In the genomic region with DNA sequence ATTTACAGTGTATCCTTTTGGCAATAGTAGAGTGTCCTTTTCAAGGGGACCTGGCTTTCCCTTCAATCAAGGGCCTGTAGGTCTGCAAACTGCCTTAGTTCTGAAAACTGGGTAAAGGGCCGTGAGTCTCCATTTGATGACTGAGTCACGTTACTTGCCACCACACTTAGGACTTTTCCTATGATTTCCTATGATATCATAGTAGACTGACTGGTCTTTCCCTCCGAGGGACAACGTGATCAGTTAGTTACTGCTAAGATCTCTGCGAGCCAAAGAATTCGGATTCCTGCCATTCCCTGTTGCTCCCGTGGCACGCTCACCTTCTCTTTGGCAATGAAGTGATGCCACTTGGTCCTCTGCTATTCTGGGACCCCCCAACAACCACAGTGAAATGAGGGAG, we compare ENCODE assay signal across 20 cellular contexts. TPM values are rescaled to one million over a fixed set of nuclear protein-coding genes. Genes with fewer than 3 reads are reported as not detected.
A peak's percentile ranks its signal among the peaks of the same experiment; 100 is the strongest.
DNase-seq lines count a peak whose midpoint lies in the region; ATAC-seq and TF ChIP-seq lines count a peak whose summit lies in the region.
"Had no signal": no experiment of that assay in that cellular context is flagged by ENCODE, and none has a peak within 500 bp of the region (broad histone marks: within the 10 kb centered on the region; RNA-seq: fewer than 3 reads in every experiment).

No MANE protein-coding gene starts in this region.

- peak overlapping the region; percentile 60 for H3K27ac Mint-ChIP-seq in activated T-helper 17 cell treated with anti-CD3 and anti-CD28 coated beads, Interleukin-2, amount 50 U/mL, for 72 hours
- peak overlapping the region in 9 of 10 donors; percentile 69 to 97 (median 81) for H3K27ac Mint-ChIP-seq in naive thymus-derived CD8-positive, alpha-beta T cell
- no peak overlapping the region for H3K27ac Mint-ChIP-seq in HFFc6

- H3K27me3 Mint-ChIP-seq in activated T-helper 17 cell treated with anti-CD3 and anti-CD28 coated beads, Interleukin-2, amount 50 U/mL, for 72 hours: no peaks in the 10 kb centered on the region
- H3K27me3 Mint-ChIP-seq in naive thymus-derived CD8-positive, alpha-beta T cell: no peaks in the 10 kb centered on the region
- H3K27me3 Mint-ChIP-seq in HFFc6 (ENCODE audit: insufficient read depth): peaks cover 1% of the 10 kb centered on the region; the same call in 1 of the 2 replicates

- H3K27me3 ChIP-seq in right atrium auricular region: no peaks in the 10 kb centered on the region
- H3K27me3 ChIP-seq: BLaER1 treated with 17β-estradiol and CSF1 and Interleukin-3, amounts not matched to agents 10 nM and 100 nM had no signal

- H3K4me1 ChIP-seq in right atrium auricular region: no peaks in the 10 kb centered on the region
- H3K4me1 ChIP-seq: BLaER1 treated with 17β-estradiol and CSF1 and Interleukin-3, amounts not matched to agents 10 nM and 100 nM; SJSA1 had no signal

- H3K4me3 ChIP-seq in right atrium auricular region: no peak overlapping the region
- H3K4me3 ChIP-seq: BLaER1 treated with 17β-estradiol and CSF1 and Interleukin-3, amounts not matched to agents 10 nM and 100 nM; SJSA1 had no signal

- H3K27ac ChIP-seq in right atrium auricular region: no peak overlapping the region
- H3K27ac ChIP-seq: BLaER1 treated with 17β-estradiol and CSF1 and Interleukin-3, amounts not matched to agents 10 nM and 100 nM; KMS-11; SJSA1 had no signal

- DNase-seq in right atrium auricular region (ENCODE audit: low spot score): peak; percentile 11
- DNase-seq in left ventricle myocardium superior: no peak
- no peak for DNase-seq in naive thymus-derived CD8-positive, alpha-beta T cell
- DNase-seq in HFFc6: no peak
- no peak for DNase-seq in RPMI8226
- DNase-seq: COR-L47, DMS 273 treated with DMSO at 0.1 percent for 48 hours, DND-41, NCI-H1417 treated with DMSO at 0.1 percent for 48 hours, NCI-H187 treated with DMSO at 0.1 percent for 48 hours, NCI-H526 had no signal

- TF ChIP-seq CTCF in right atrium auricular region (IDR thresholded peaks at IDR 0.05) (no peak), HFFc6 (IDR thresholded peaks at IDR 0.05) (no peak)

- peaks cover 60% of the 10 kb centered on the region for H3K36me3 Mint-ChIP-seq in activated T-helper 17 cell treated with anti-CD3 and anti-CD28 coated beads, Interleukin-2, amount 50 U/mL, for 72 hours (ENCODE audit: low read depth)
- peaks cover 13 to 65% (median 39%) of the 10 kb centered on the region in 3 donors for H3K36me3 Mint-ChIP-seq in naive thymus-derived CD8-positive, alpha-beta T cell
- no peaks in the 10 kb centered on the region for H3K36me3 Mint-ChIP-seq in HFFc6 (ENCODE audit: low read depth)

- POLR2A ChIA-PET in naive thymus-derived CD8-positive, alpha-beta T cell (lab: Charles Lee): interaction anchor here (1.3 kb wide), 1 partner anchor 18 kb away, joined by 3 read pairs; no protein-coding TSS in a partner anchor

- intact Hi-C loops in left ventricle myocardium superior (cut with micrococcal nuclease): no loop called here

- H3K9me3 ChIP-seq in right atrium auricular region: peaks cover 0 to 9% of the 10 kb centered on the region in 2 donors
- H3K9me3 ChIP-seq: SJSA1 had no signal

- H3K4me1 Mint-ChIP-seq in activated T-helper 17 cell treated with anti-CD3 and anti-CD28 coated beads, Interleukin-2, amount 50 U/mL, for 72 hours: peaks cover 78% of the 10 kb centered on the region
- peaks cover 44 to 96% (median 92%) of the 10 kb centered on the region in 4 donors for H3K4me1 Mint-ChIP-seq in naive thymus-derived CD8-positive, alpha-beta T cell
- H3K4me1 Mint-ChIP-seq in HFFc6 (ENCODE audit: low read depth): no peaks in the 10 kb centered on the region

- H3K36me3 ChIP-seq in right atrium auricular region: no peaks in the 10 kb centered on the region
- H3K36me3 ChIP-seq: BLaER1 treated with 17β-estradiol and CSF1 and Interleukin-3, amounts not matched to agents 10 nM and 100 nM; SJSA1 had no signal

- no peaks in the 10 kb centered on the region for H3K9me3 Mint-ChIP-seq in activated T-helper 17 cell treated with anti-CD3 and anti-CD28 coated beads, Interleukin-2, amount 50 U/mL, for 72 hours
- peaks cover 0 to 3% (median 0%) of the 10 kb centered on the region in 9 donors for H3K9me3 Mint-ChIP-seq in naive thymus-derived CD8-positive, alpha-beta T cell
- peaks cover 5% of the 10 kb centered on the region; the same call in 1 of the 2 replicates for H3K9me3 Mint-ChIP-seq in HFFc6

- ATAC-seq in left ventricle myocardium superior (no peak), HG03457 (IDR thresholded peaks at IDR 0.05; ENCODE audit: unreplicated experiment) (no peak)
- no peak for ATAC-seq in activated T-helper 17 cell treated with anti-CD3 and anti-CD28 coated beads, Interleukin-2, amount 50 U/mL, for 72 hours (replicated peaks)
- no peak for ATAC-seq in naive thymus-derived CD8-positive, alpha-beta T cell
- ATAC-seq: Panc1 had no signal

- no peak overlapping the region for H3K4me3 Mint-ChIP-seq in activated T-helper 17 cell treated with anti-CD3 and anti-CD28 coated beads, Interleukin-2, amount 50 U/mL, for 72 hours
- no peak overlapping the region for H3K4me3 Mint-ChIP-seq in naive thymus-derived CD8-positive, alpha-beta T cell
- no peak overlapping the region for H3K4me3 Mint-ChIP-seq in HFFc6

RNA-seq across cellular contexts. Expression of gene ZNF831, which starts 8.4 kb away (rescaled TPM):
- under 1 TPM; 0.19 to 0.47 TPM for total RNA-seq in right atrium auricular region
- 0.17 TPM for total RNA-seq in left ventricle myocardium superior
- total RNA-seq in activated T-helper 17 cell treated with anti-CD3 and anti-CD28 coated beads, Interleukin-2, amount 50 U/mL, for 72 hours: 10 to 100 TPM; 13.5 to 17.8 TPM
- total RNA-seq in naive thymus-derived CD8-positive, alpha-beta T cell: 10 to 100 TPM; 28.0 to 29.9 TPM
- polyA plus RNA-seq in naive thymus-derived CD8-positive, alpha-beta T cell: 1 to 10 TPM; 5.5 to 6.2 (median 5.9) TPM
- not detected for total RNA-seq in HFFc6 (2021; fragmentation: NEBNext Ultra II Directional; extraction: Animal tissue kit (Norgen Biotek cat#: 25700))
- total RNA-seq: G401, H4, HT-29, SJSA1 had no signal

Comparison
In these comparisons a context has a peak if more than half of its experiments do, and no peak if none do; other contexts are left out.
1. RNA of gene ZNF831, which starts 8.4 kb away (total RNA-seq): 28.0 to 29.9 TPM in naive thymus-derived CD8-positive, alpha-beta T cell and 13.5 to 17.8 TPM in activated T-helper 17 cell treated with anti-CD3 and anti-CD28 coated beads, Interleukin-2, amount 50 U/mL, for 72 hours; 0.19 to 0.47 TPM in right atrium auricular region, 0.17 TPM in left ventricle myocardium superior (single experiment) and not detected in HFFc6; every median in the first group is over 4 times any median in the second.